8 cellular contexts compared by ENCODE assay signal in genomic region chr2:36930788-36931410, GRCh38. TPM values are rescaled to one million over a fixed set of nuclear protein-coding genes. Genes with fewer than 3 reads are reported as not detected.
DNase-seq lines count a peak whose midpoint lies in the region; ATAC-seq, FAIRE-seq and TF ChIP-seq lines count a peak whose summit lies in the region.
"Not testable (repeated sequence)": the region's sequence is repeated elsewhere in the genome, so short reads cannot be mapped to it uniquely, and the experiment has no call there.

No MANE protein-coding gene starts in this region.

- H3K27ac ChIP-seq in HUES6 (ENCODE audit: low read depth, low read length) (peak overlapping the region; percentile 56; the same call in 1 of the 2 replicates), lung (ENCODE audit: low read depth in 1 of 2, low read length in 1 of 2) (peak overlapping the region; percentile 31 to 81)

- H3K4me1 Mint-ChIP-seq in Calu3 (ENCODE audit: low read depth, unreplicated experiment): not testable (repeated sequence)
- H3K4me1 Mint-ChIP-seq in activated naive CD8-positive, alpha-beta T cell (ENCODE audit: low read depth): peaks cover 25% of the 10 kb centered on the region

- H3K27ac Mint-ChIP-seq in Calu3 (ENCODE audit: unreplicated experiment): peak overlapping the region; percentile 47
- peak overlapping the region; percentile 1 for H3K27ac Mint-ChIP-seq in activated naive CD8-positive, alpha-beta T cell

- H3K27me3 ChIP-seq in HUES6 (ENCODE audit: control insufficient read depth, insufficient read depth, low read length); lung (ENCODE audit: control insufficient read depth, insufficient read depth); skeletal muscle satellite cell (ENCODE audit: control insufficient read depth, insufficient read depth, low read length): not testable (repeated sequence)

- H3K4me3 Mint-ChIP-seq in Calu3 (ENCODE audit: low read depth, unreplicated experiment); activated naive CD8-positive, alpha-beta T cell: not testable (repeated sequence)

- H3K4me1 ChIP-seq in HUES6 (ENCODE audit: control insufficient read depth, insufficient read depth, low read length) (peaks cover 11% of the 10 kb centered on the region; the same call in 1 of the 2 replicates), lung (ENCODE audit: control insufficient read depth in 2 of 2, insufficient read depth in 2 of 2, low read length in 2 of 2) (peaks cover 2 to 11% of the 10 kb centered on the region in 2 donors), skeletal muscle satellite cell (ENCODE audit: control insufficient read depth, insufficient read depth, low read length) (peaks cover 24% of the 10 kb centered on the region)

- H3K27me3 Mint-ChIP-seq in Calu3 (ENCODE audit: unreplicated experiment); activated naive CD8-positive, alpha-beta T cell: not testable (repeated sequence)

- not testable (repeated sequence) for ATAC-seq in lung (ENCODE audit: insufficient read depth, low FRiP score)

- 59 to 76% methylated on average over 7 of the region's 7 CpGs for WGBS in lung, 2 donors

- H3K4me2 ChIP-seq in skeletal muscle satellite cell (ENCODE audit: low read length): peak overlapping the region; percentile 51

- H3K4me3 ChIP-seq in HUES6 (ENCODE audit: low read depth, low read length); lung; skeletal muscle satellite cell (ENCODE audit: low read length): not testable (repeated sequence)

- not testable (repeated sequence) for FAIRE-seq in urothelium cell line (lab: Jason Lieb, UNC)

- H3K9me3 ChIP-seq in HUES6 (ENCODE audit: control insufficient read depth, insufficient read depth, low read depth, low read length); lung (ENCODE audit: control insufficient read depth in 2 of 2, insufficient read depth in 1 of 2, low read length in 1 of 2); skeletal muscle satellite cell (replicated peaks; ENCODE audit: low read length): not testable (repeated sequence)

- not testable (repeated sequence) for DNase-seq in Calu3; lung (ENCODE audit: low spot score)
- DNase-seq in dedifferentiated amniotic fluid mesenchymal stem cell (ENCODE audit: extremely low spot score) (peak; percentile 75), fibroblast of the conjunctiva (ENCODE audit: low read depth) (peak; percentile 40), urothelium cell line (ENCODE audit: low spot score) (peak; percentile 28)

- H3K9me3 Mint-ChIP-seq in Calu3 (ENCODE audit: low read depth, unreplicated experiment); activated naive CD8-positive, alpha-beta T cell (ENCODE audit: low read depth): not testable (repeated sequence)

- not testable (repeated sequence) for H3K36me3 ChIP-seq in HUES6 (ENCODE audit: control insufficient read depth, insufficient read depth, low read length); lung (ENCODE audit: control insufficient read depth in 2 of 2, insufficient read depth in 2 of 2, low read length in 2 of 2); skeletal muscle satellite cell (ENCODE audit: insufficient read depth, low read length)

- intact Hi-C loops in Calu3 (cut with micrococcal nuclease; ENCODE audit: unreplicated experiment): not testable (repeated sequence)

- H3K9ac ChIP-seq in HUES6 (ENCODE audit: low read length): not testable (repeated sequence)
- peak overlapping the region; percentile 28 for H3K9ac ChIP-seq in skeletal muscle satellite cell (ENCODE audit: low read depth, low read length)

- CTCF ChIA-PET in Calu3 (lab: Charles Lee): interaction anchor here (0.6 kb wide), 1 partner anchor 45 kb away, joined by 3 read pairs; no protein-coding TSS in a partner anchor

- H3K36me3 Mint-ChIP-seq in Calu3 (ENCODE audit: insufficient read depth, unreplicated experiment); activated naive CD8-positive, alpha-beta T cell: not testable (repeated sequence)

- TF ChIP-seq CTCF in Calu3 (IDR thresholded peaks at IDR 0.05; ENCODE audit: unreplicated experiment); lung (IDR thresholded peaks at IDR 0.05; ENCODE audit: control extremely low read depth, extremely low read depth): not testable (repeated sequence)

- BruUV-seq in Calu3 (replicated peaks; lab: Mats Ljungman, UMichigan): not testable (repeated sequence)

RNA-seq across cellular contexts. Expression of gene STRN, which starts 35.4 kb away (rescaled TPM):
- total RNA-seq in Calu3 (2022) (25.9 and 29.3 TPM in 2 replicates), lung (10 to 100 TPM; 24.5 to 35.9 TPM)
- polyA plus RNA-seq in lung: 1 to 10 TPM; 3.7 to 6.9 TPM
- 13.4 and 14.9 TPM in 2 replicates for total RNA-seq in skeletal muscle satellite cell (2012; rRNA removed)
